Comparison of ENCODE assay signal across 8 cellular contexts in genomic region chr10:79400567-79401004, GRCh38. TPM values are rescaled to one million over a fixed set of nuclear protein-coding genes. Genes with fewer than 3 reads are reported as not detected.
DNase-seq lines count a peak whose midpoint lies in the region; ATAC-seq, FAIRE-seq and TF ChIP-seq lines count a peak whose summit lies in the region.

No MANE protein-coding gene starts in this region.

- H3K4me1 ChIP-seq in SJCRH30 (peaks cover 80% of the 10 kb centered on the region), keratinocyte (ENCODE audit: control insufficient read depth, extremely low read depth, insufficient read depth, low read length) (no peaks in the 10 kb centered on the region)

- peaks cover 20% of the 10 kb centered on the region for H3K36me3 ChIP-seq in SJCRH30
- no peaks in the 10 kb centered on the region for H3K36me3 ChIP-seq in keratinocyte (ENCODE audit: control insufficient read depth in 2 of 2, extremely low read depth in 1 of 2, insufficient read depth in 2 of 2, low read length in 2 of 2)

- H3K9me1 ChIP-seq in keratinocyte (ENCODE audit: control insufficient read depth, extremely low read depth, insufficient read depth, low read length): no peaks in the 10 kb centered on the region

- H3K4me3 ChIP-seq in HFF-Myc (replicated peaks; ENCODE audit: low read depth, low read length) (no peak overlapping the region), SJCRH30 (no peak overlapping the region), keratinocyte (ENCODE audit: control insufficient read depth in 2 of 3, extremely low read depth in 1 of 3, insufficient read depth in 2 of 3, low read depth in 1 of 3, low read length in 3 of 3) (no peak overlapping the region)

- H3K9ac ChIP-seq in keratinocyte (ENCODE audit: control insufficient read depth, extremely low read depth, insufficient read depth, low read length): no peak overlapping the region

- DNase-seq in GDM1 (lab: John Stamatoyannopoulos, UW) (peak; percentile 13), HFF-Myc (ENCODE audit: extremely low read depth, low read depth) (no peak), SJCRH30 (peak; percentile 50 to 71), keratinocyte (ENCODE audit: low read depth, low spot score) (peak; percentile 13), middle frontal gyrus (ENCODE audit: extremely low spot score, low spot score) (no peak)
- DNase-seq in stimulated activated CD8-positive, alpha-beta memory T cell treated with anti-CD3 and anti-CD28 coated beads, Interleukin-15, amount 100 ng/mL, for 48 hours (ENCODE audit: low read depth in 2 of 2): peak; percentile 32 to 34

- H3K27ac ChIP-seq in SJCRH30: no peak overlapping the region
- peak overlapping the region; percentile 57 for H3K27ac ChIP-seq in angular gyrus (ENCODE audit: low read depth, low read length)
- H3K27ac ChIP-seq in keratinocyte (ENCODE audit: control insufficient read depth, insufficient read depth, low read length): no peak overlapping the region

- H3K27me3 ChIP-seq in SJCRH30: no peaks in the 10 kb centered on the region
- no peaks in the 10 kb centered on the region for H3K27me3 ChIP-seq in keratinocyte (ENCODE audit: control insufficient read depth, extremely low read depth, insufficient read depth, low read length)

- H3K79me2 ChIP-seq in keratinocyte (ENCODE audit: control insufficient read depth, insufficient read depth, low read length): no peaks in the 10 kb centered on the region

- peak; percentile 86 for TF ChIP-seq CTCF in HFF-Myc (IDR thresholded peaks at IDR 0.05; ENCODE audit: low read depth, low read length, missing control alignments)
- peak; percentile 79 to 92 (median 82) for TF ChIP-seq CTCF in keratinocyte (optimal IDR thresholded peaks at IDR 0.05 in 1 of 3, IDR thresholded peaks at IDR 0.05 in 1 of 3, conservative IDR thresholded peaks at IDR 0.05 in 1 of 3; ENCODE audit: extremely low read depth in 1 of 3, insufficient read depth in 2 of 3, low read length in 3 of 3)

- H3K4me2 ChIP-seq in keratinocyte (ENCODE audit: control insufficient read depth, extremely low read depth, insufficient read depth, low read depth, low read length): no peak overlapping the region

- no peaks in the 10 kb centered on the region for H4K20me1 ChIP-seq in keratinocyte (ENCODE audit: control insufficient read depth, extremely low read depth, insufficient read depth, low read length)

- no peak for ATAC-seq in HG03095 (IDR thresholded peaks at IDR 0.05; ENCODE audit: unreplicated experiment)

- no peaks in the 10 kb centered on the region for H3K9me3 ChIP-seq in SJCRH30 (replicated peaks)
- H3K9me3 ChIP-seq in keratinocyte (ENCODE audit: control insufficient read depth, low read depth, low read length): no peaks in the 10 kb centered on the region

- H2AFZ ChIP-seq in keratinocyte (ENCODE audit: control insufficient read depth, low read length): no peak overlapping the region

- dilution Hi-C loops in keratinocyte (cut with MboI; ENCODE audit: extremely low pct_ligation_motif_present, low sequenced_read_pairs): no loop called here

- FAIRE-seq in keratinocyte (lab: Jason Lieb, UNC): no peak

RNA-seq across cellular contexts. Expression of gene ZCCHC24, which starts 44.8 kb away (rescaled TPM):
- total RNA-seq in SJCRH30 (2014; rRNA removed; shearing (Covaris generic)): 53.1 and 53.7 TPM in 2 replicates
- 0.91 to 1.5 TPM (median 0.96 TPM) in 3 replicates for polyA plus RNA-seq in keratinocyte
- 0.31 TPM for polyA plus RNA-seq in keratinocyte (2011; ENCODE audit: low read depth)
- 0.77 and 1.4 TPM in 2 replicates for polyA plus RNA-seq in keratinocyte (2011; cell fraction: cytosol; rRNA removed)
- polyA plus RNA-seq in keratinocyte (2011; cell fraction: nucleus; rRNA removed): 1.7 and 2.6 TPM in 2 replicates
- 0.95 and 1.2 TPM in 2 replicates for polyA plus RNA-seq in keratinocyte (2012; ENCODE audit: low replicate concordance)
- 1.3 to 2.3 TPM (median 1.9 TPM) in 3 replicates for polyA minus RNA-seq in keratinocyte
- 6.3 TPM for polyA minus RNA-seq in keratinocyte (2011; cell fraction: cytosol; rRNA and poly(A)+ RNA removed)
- polyA minus RNA-seq in keratinocyte (2011; cell fraction: nucleus; rRNA and poly(A)+ RNA removed): 1.8 and 2.0 TPM in 2 replicates

RNA-seq across cellular contexts. Expression of gene PPIF, which starts 53.3 kb away (rescaled TPM):
- 98.8 and 103 TPM in 2 replicates for total RNA-seq in SJCRH30 (2014; rRNA removed; shearing (Covaris generic))
- 69.1 to 124 TPM (median 71.3 TPM) in 3 replicates for polyA plus RNA-seq in keratinocyte
- polyA plus RNA-seq in keratinocyte (2011; ENCODE audit: low read depth): 132 TPM
- polyA plus RNA-seq in keratinocyte (2011; cell fraction: cytosol; rRNA removed): 97.5 and 105 TPM in 2 replicates
- polyA plus RNA-seq in keratinocyte (2011; cell fraction: nucleus; rRNA removed): 177 and 186 TPM in 2 replicates
- 79.7 and 311 TPM in 2 replicates for polyA plus RNA-seq in keratinocyte (2012; ENCODE audit: low replicate concordance)
- polyA minus RNA-seq in keratinocyte: 69.4 to 302 TPM (median 83.7 TPM) in 3 replicates
- polyA minus RNA-seq in keratinocyte (2011; cell fraction: cytosol; rRNA and poly(A)+ RNA removed): 61.2 TPM
- polyA minus RNA-seq in keratinocyte (2011; cell fraction: nucleus; rRNA and poly(A)+ RNA removed): 70.6 and 70.8 TPM in 2 replicates

Comparison
In these comparisons a context has a peak if more than half of its experiments do, and no peak if none do; other contexts are left out.
1. DNase-seq: peak in GDM1 (single experiment), SJCRH30 (2 of 2), keratinocyte (single experiment) and stimulated activated CD8-positive, alpha-beta memory T cell treated with anti-CD3 and anti-CD28 coated beads, Interleukin-15, amount 100 ng/mL, for 48 hours (2 of 2); none in HFF-Myc (single experiment) and middle frontal gyrus (single experiment).